In genomic region chr4:105560488-105560887, GRCh38 we compare ENCODE assay signal across 32 cellular contexts. TPM values are rescaled to one million over a fixed set of nuclear protein-coding genes. Genes with fewer than 3 reads are reported as not detected.
DNase-seq lines count a peak whose midpoint lies in the region; ATAC-seq and TF ChIP-seq lines count a peak whose summit lies in the region.
"Had no signal": no experiment of that assay in that cellular context is flagged by ENCODE, and none has a peak within 500 bp of the region (broad histone marks: within the 10 kb centered on the region; RNA-seq: fewer than 3 reads in every experiment).

No MANE protein-coding gene starts in this region.

- peaks cover 10% of the 10 kb centered on the region for H3K4me1 ChIP-seq in PC-3 (ENCODE audit: insufficient read depth, low read length)
- H3K4me1 ChIP-seq in mammary epithelial cell (ENCODE audit: insufficient read depth, low read length), result no peaks in the 10 kb centered on the region

- H3K9me3 Mint-ChIP-seq in type B pancreatic cell, result no peaks in the 10 kb centered on the region
- H3K9me3 Mint-ChIP-seq: activated T-helper 2 cell treated with anti-CD3 and anti-CD28 coated beads, Interferon-gamma antibody, Interleukin-2, Interleukin-4, amounts not matched to agents 10 μg/mL and 5 μg/mL and 100 μg/mL, durations not matched to agents 14 hours and 24 hours and 36 hours; CD4-positive, alpha-beta T cell had no signal

- H3K4me3 ChIP-seq in PC-3 (ENCODE audit: low read length) (no peak overlapping the region), mammary epithelial cell (replicated peaks in 1 of 3; ENCODE audit: insufficient read depth in 1 of 3, low read depth in 2 of 3, low read length in 3 of 3) (no peak overlapping the region)
- H3K4me3 ChIP-seq: SJCRH30, stomach, thyroid gland had no signal

- intact Hi-C loops in PC-3 (cut with micrococcal nuclease), result no loop called here
- intact Hi-C loops in mammary epithelial cell (cut with micrococcal nuclease), result no loop called here

- H4K20me1 ChIP-seq in PC-3 (ENCODE audit: low read length), result no peaks in the 10 kb centered on the region
- no peaks in the 10 kb centered on the region for H4K20me1 ChIP-seq in mammary epithelial cell (ENCODE audit: insufficient read depth, low read length)

- H3K27ac Mint-ChIP-seq in type B pancreatic cell, result no peak overlapping the region
- H3K27ac Mint-ChIP-seq: activated T-helper 2 cell treated with anti-CD3 and anti-CD28 coated beads, Interferon-gamma antibody, Interleukin-2, Interleukin-4, amounts not matched to agents 10 μg/mL and 5 μg/mL and 100 μg/mL, durations not matched to agents 14 hours and 24 hours and 36 hours; CD4-positive, alpha-beta T cell; naive thymus-derived CD4-positive, alpha-beta T cell had no signal

- H3K27me3 Mint-ChIP-seq in type B pancreatic cell, result no peaks in the 10 kb centered on the region
- H3K27me3 Mint-ChIP-seq: CD4-positive, alpha-beta T cell had no signal

- in situ Hi-C loops in ACHN (cut with HindIII; ENCODE audit: low pct_ligation_motif_present, low pct_unique_long_range_greater_than_20kb, low sequenced_read_pairs) (no loop called here), mammary epithelial cell (cut with MboI; ENCODE audit: low sequenced_read_pairs in 2 of 2) (no loop called here)

- dilution Hi-C loops in mammary epithelial cell (cut with HindIII; ENCODE audit: low sequenced_read_pairs), result no loop called here

- no peaks in the 10 kb centered on the region for H3K27me3 ChIP-seq in PC-3 (ENCODE audit: low read length)
- H3K27me3 ChIP-seq in mammary epithelial cell (ENCODE audit: insufficient read depth, low read length), result no peaks in the 10 kb centered on the region
- H3K27me3 ChIP-seq: neutrophil, SJCRH30, stomach, thyroid gland had no signal

- H3F3A ChIP-seq in PC-3 (ENCODE audit: low read length, unreplicated experiment), result no peaks in the 10 kb centered on the region

- no peak for TF ChIP-seq CTCF in PC-3 (conservative IDR thresholded peaks at IDR 0.05; ENCODE audit: low read depth, low read length)
- TF ChIP-seq CTCF in mammary epithelial cell (conservative IDR thresholded peaks at IDR 0.05 in 1 of 2, IDR thresholded peaks at IDR 0.05 in 1 of 2; ENCODE audit: extremely low read depth in 1 of 2, insufficient read depth in 1 of 2, low read depth in 1 of 2, low read length in 2 of 2), result no peak
- TF ChIP-seq CTCF in type B pancreatic cell (conservative IDR thresholded peaks at IDR 0.05), result no peak

- WGBS in mammary epithelial cell (ENCODE audit: low coverage, missing lambda C conversion rate), result 75% methylated on average over 1 of the region's 1 CpG

- H2AFZ ChIP-seq in PC-3 (ENCODE audit: low read length), result no peak overlapping the region
- no peak overlapping the region for H2AFZ ChIP-seq in mammary epithelial cell (ENCODE audit: low read depth, low read length)

- H3K9me3 ChIP-seq in PC-3 (ENCODE audit: low read length), result no peaks in the 10 kb centered on the region
- H3K9me3 ChIP-seq in mammary epithelial cell (replicated peaks; ENCODE audit: insufficient read depth, low read length), result no peaks in the 10 kb centered on the region
- H3K9me3 ChIP-seq: neutrophil, SJCRH30, stomach, thyroid gland had no signal

- peak; percentile 41; the same call in 1 of the 2 replicates for ATAC-seq in PC-3
- ATAC-seq: naive thymus-derived CD4-positive, alpha-beta T cell; sciatic nerve had no signal

- H3K9me2 ChIP-seq in PC-3 (replicated peaks; ENCODE audit: low read length), result no peaks in the 10 kb centered on the region

- BruUV-seq in PC-3 (replicated peaks; lab: Mats Ljungman, UMichigan) (no TSS peak), mammary epithelial cell (replicated peaks; lab: Mats Ljungman, UMichigan) (no TSS peak)

- H3K4me3 Mint-ChIP-seq in type B pancreatic cell, result no peak overlapping the region
- H3K4me3 Mint-ChIP-seq: CD4-positive, alpha-beta T cell; naive thymus-derived CD4-positive, alpha-beta T cell had no signal

- peaks cover 11% of the 10 kb centered on the region for H3K4me1 Mint-ChIP-seq in type B pancreatic cell (ENCODE audit: unreplicated experiment)
- H3K4me1 Mint-ChIP-seq: naive thymus-derived CD4-positive, alpha-beta T cell had no signal

- CTCF ChIA-PET in PC-3 (lab: Charles Lee) (no interaction called here), mammary epithelial cell (lab: Charles Lee; ENCODE audit: low non-redundant PET) (interaction anchor here (0.6 kb wide), 1 partner anchor 106 kb away, joined by 4 read pairs; no protein-coding TSS in a partner anchor)

- H3K9ac ChIP-seq in PC-3 (ENCODE audit: low read length) (no peak overlapping the region), mammary epithelial cell (ENCODE audit: insufficient read depth, low read length) (no peak overlapping the region)

- no peaks in the 10 kb centered on the region for H3K79me2 ChIP-seq in PC-3 (ENCODE audit: low read length)
- no peaks in the 10 kb centered on the region for H3K79me2 ChIP-seq in mammary epithelial cell (ENCODE audit: insufficient read depth, low read length)

- H3K4me2 ChIP-seq in PC-3 (ENCODE audit: low read length), result no peak overlapping the region
- H3K4me2 ChIP-seq in mammary epithelial cell (ENCODE audit: insufficient read depth, low read depth, low read length), result no peak overlapping the region

- H3K27ac ChIP-seq in PC-3 (ENCODE audit: low read length) (no peak overlapping the region), mammary epithelial cell (ENCODE audit: insufficient read depth, low read depth, low read length) (no peak overlapping the region)
- H3K27ac ChIP-seq: neutrophil, SJCRH30, stomach, thyroid gland, WERI-Rb-1 had no signal

- no peaks in the 10 kb centered on the region for H3K36me3 ChIP-seq in PC-3 (ENCODE audit: low read depth, low read length)
- H3K36me3 ChIP-seq in mammary epithelial cell (ENCODE audit: insufficient read depth, low read length), result no peaks in the 10 kb centered on the region
- H3K36me3 ChIP-seq: neutrophil, SJCRH30, stomach, thyroid gland, WERI-Rb-1 had no signal

- POLR2A ChIA-PET in PC-3 (lab: Charles Lee; ENCODE audit: unreplicated experiment), result no interaction called here

- DNase-seq in ACHN (peak; percentile 18), PC-3 (no peak), mammary epithelial cell (peak; percentile 54), kidney glomerular epithelial cell (lab: John Stamatoyannopoulos, UW) (peak; percentile 51), type B pancreatic cell (ENCODE audit: extremely low spot score, unreplicated experiment) (no peak), activated T-cell treated with anti-CD3 and anti-CD28 coated beads for 4 hours (no peak)
- no peak for DNase-seq in activated CD4-positive, alpha-beta T cell treated with anti-CD3 and anti-CD28 coated beads for 4 hours
- no peak for DNase-seq in stimulated activated CD4-positive, alpha-beta T cell treated with anti-CD3 and anti-CD28 coated beads, Interleukin-12 subunit alpha, Interleukin-12 subunit beta, amount 100 ng/mL, for 4 hours
- DNase-seq: activated CD4-positive, alpha-beta T cell treated with anti-CD3 and anti-CD28 coated beads for 48 hours; activated naive CD4-positive, alpha-beta T cell treated with anti-CD3 and anti-CD28 coated beads, Interleukin-2, amount 50 U/mL, for 16 hours; aorta; CD4-positive, alpha-beta T cell; DMS 273 treated with DMSO at 0.1 percent for 48 hours; EL; HCEC 1CT; Kasumi-1; naive thymus-derived CD4-positive, alpha-beta T cell; NCI-H1048; NCI-H2107; NCI-H446 treated with DMSO at 0.1 percent for 48 hours; NCI-H82; SJCRH30; stimulated activated CD4-positive, alpha-beta T cell treated with anti-CD3 and anti-CD28 coated beads, Interleukin-4, amount 100 ng/mL, for 1 hour; stomach; T1000; thyroid gland; WERI-Rb-1 had no signal

- no peaks in the 10 kb centered on the region for H3K36me3 Mint-ChIP-seq in type B pancreatic cell
- H3K36me3 Mint-ChIP-seq: naive thymus-derived CD4-positive, alpha-beta T cell had no signal

RNA-seq across cellular contexts. Expression of gene ARHGEF38, which starts 8.1 kb away (rescaled TPM):
- total RNA-seq in PC-3 (2014; rRNA removed) (2.0 and 5.9 TPM in 2 replicates), mammary epithelial cell (under 1 TPM in 1 of 2 donors, not detected in 1; under 0.01 TPM), type B pancreatic cell (ENCODE audit: low replicate concordance) (1.6 and 2.4 TPM in 2 replicates)
- polyA plus RNA-seq in mammary epithelial cell, result not detected
- not detected for polyA minus RNA-seq in mammary epithelial cell
- total RNA-seq: activated T-helper 2 cell treated with anti-CD3 and anti-CD28 coated beads, Interferon-gamma antibody, Interleukin-2, Interleukin-4, amounts not matched to agents 10 μg/mL and 5 μg/mL and 100 μg/mL, durations not matched to agents 14 hours and 24 hours and 36 hours; aorta; CD4-positive, alpha-beta T cell; glomerular endothelial cell; naive thymus-derived CD4-positive, alpha-beta T cell; posterior vena cava; SJCRH30 had no signal

Comparison
In these comparisons a context has a peak if more than half of its experiments do, and no peak if none do; other contexts are left out.
1. DNase-seq: peak in ACHN (single experiment), mammary epithelial cell (single experiment) and kidney glomerular epithelial cell (single experiment); none in PC-3 (single experiment), activated CD4-positive, alpha-beta T cell treated with anti-CD3 and anti-CD28 coated beads for 4 hours (0 of 2), type B pancreatic cell (single experiment), stimulated activated CD4-positive, alpha-beta T cell treated with anti-CD3 and anti-CD28 coated beads, Interleukin-12 subunit alpha, Interleukin-12 subunit beta, amount 100 ng/mL, for 4 hours (single experiment) and activated T-cell treated with anti-CD3 and anti-CD28 coated beads for 4 hours (single experiment).